Comparison of ENCODE assay signal across 21 cellular contexts in genomic region chr5:33737284-33737683, GRCh38.
"Had no signal": no experiment of that assay in that cellular context is flagged by ENCODE, and none has a peak within 500 bp of the region (broad histone marks: within the 10 kb centered on the region; RNA-seq: fewer than 3 reads in every experiment).

No MANE protein-coding gene starts in this region.

- H3K9me3 ChIP-seq: esophagus muscularis mucosa, left ventricle myocardium inferior, lower lobe of right lung, right atrium auricular region, tibial artery, upper lobe of left lung, uterus had no signal

- H3K27ac ChIP-seq: epithelial cell of prostate, esophagus muscularis mucosa, foreskin keratinocyte, left ventricle myocardium inferior, lower lobe of right lung, right atrium auricular region, tibial artery, upper lobe of left lung, uterus had no signal

- FAIRE-seq: colon, keratinocyte, small intestine had no signal

- DNase-seq: effector memory CD8-positive, alpha-beta T cell; foreskin keratinocyte; immature natural killer cell; left ventricle myocardium inferior; lower lobe of right lung; midbrain; naive B cell; posterior cingulate gyrus; small intestine; stimulated activated CD4-positive, alpha-beta T cell treated with anti-CD3 and anti-CD28 coated beads, Interleukin-4, amount 100 ng/mL, for 1 hour; stimulated activated CD8-positive, alpha-beta memory T cell treated with anti-CD3 and anti-CD28 coated beads, Interleukin-4, amount 100 ng/mL, for 48 hours; stimulated activated naive CD8-positive, alpha-beta T cell treated with anti-CD3 and anti-CD28 coated beads, Interleukin-15, Interleukin-2, amounts not matched to agents 100 U/mL and 50 U/mL, for 24 hours; tibial artery; upper lobe of left lung; uterus had no signal

- H3K4me1 ChIP-seq: foreskin keratinocyte, left ventricle myocardium inferior, right atrium auricular region, tibial artery, uterus had no signal

- H3K27me3 ChIP-seq: esophagus muscularis mucosa, foreskin keratinocyte, right atrium auricular region, tibial artery, upper lobe of left lung, uterus had no signal

- H3K36me3 ChIP-seq: esophagus muscularis mucosa, left ventricle myocardium inferior, lower lobe of right lung, right atrium auricular region, tibial artery, upper lobe of left lung, uterus had no signal

- ATAC-seq: effector memory CD8-positive, alpha-beta T cell; foreskin keratinocyte; stimulated activated effector memory CD8-positive, alpha-beta T cell treated with anti-CD3 and anti-CD28 coated beads, Interleukin-12 subunit alpha, Interleukin-12 subunit beta, amount 100 ng/mL, for 72 hours; stimulated activated naive CD8-positive, alpha-beta T cell treated with anti-CD3 and anti-CD28 coated beads, Interleukin-15, Interleukin-2, amounts not matched to agents 100 U/mL and 50 U/mL, for 24 hours had no signal

- H3K4me3 ChIP-seq: esophagus muscularis mucosa, left ventricle myocardium inferior, lower lobe of right lung, right atrium auricular region, tibial artery, upper lobe of left lung, uterus had no signal
